Comparison of ENCODE assay signal across 41 cellular contexts in the genomic region with DNA sequence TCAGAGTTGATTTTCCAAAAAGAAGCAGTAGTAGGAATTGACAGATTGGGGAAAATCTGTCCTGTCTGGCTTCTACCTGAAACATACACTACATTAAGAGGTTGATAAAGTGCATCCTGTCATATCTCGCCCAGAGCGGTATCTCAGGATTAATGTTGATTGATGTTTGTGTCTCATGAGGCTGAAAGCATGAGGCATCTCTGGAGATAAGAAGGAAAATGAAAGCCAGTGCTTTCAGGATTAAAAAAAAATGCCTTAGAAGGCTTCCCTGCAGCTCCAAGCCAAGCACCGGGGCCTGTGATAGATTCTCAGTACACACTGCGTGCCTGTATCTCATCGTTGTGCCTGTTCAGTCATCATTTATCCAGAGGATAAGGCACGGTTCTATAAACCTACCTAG. TPM values are rescaled to one million over a fixed set of nuclear protein-coding genes. Genes with fewer than 3 reads are reported as not detected.
"Had no signal": no experiment of that assay in that cellular context is flagged by ENCODE, and none has a peak within 500 bp of the region (broad histone marks: within the 10 kb centered on the region; RNA-seq: fewer than 3 reads in every experiment).

No MANE protein-coding gene starts in this region.

- H3K4me1 ChIP-seq: adrenal gland, ascending aorta, breast epithelium, colonic mucosa, esophagus squamous epithelium, gastroesophageal sphincter had no signal

- H3K4me3 Mint-ChIP-seq: activated B cell treated with CpG ODN at 0.5 μM for 24 hours; activated CD8-positive, alpha-beta T cell treated with anti-CD3 and anti-CD28 coated beads for 36 hours; activated naive CD4-positive, alpha-beta T cell treated with anti-CD3 and anti-CD28 coated beads for 36 hours; activated naive CD4-positive, alpha-beta T cell treated with anti-CD3 and anti-CD28 coated beads, Interleukin-2, amount 50 U/mL, for 24 hours; activated naive CD8-positive, alpha-beta T cell treated with anti-CD3 and anti-CD28 coated beads for 36 hours; activated naive CD8-positive, alpha-beta T cell treated with anti-CD3 and anti-CD28 coated beads, Interleukin-2, amount 50 U/mL, for 24 hours; activated T-helper 1 cell treated with anti-CD3 and anti-CD28 coated beads, Interleukin-12 subunit alpha, Interleukin-12 subunit beta, Interleukin-2, Interleukin-4 antibody, amounts not matched to agents 30 ng/mL and 10 ng/mL and 1 ng/mL, durations not matched to agents 14 hours and 24 hours and 36 hours; brain; T-helper 2 cell treated with Interferon-gamma antibody and Interleukin-4, amounts not matched to agents 5 μg/mL and 100 μg/mL, for 36 hours had no signal

- H3K27me3 ChIP-seq: ascending aorta had no signal

- H3K9me3 ChIP-seq: adrenal gland, ascending aorta, breast epithelium, colonic mucosa, esophagus squamous epithelium had no signal

- ATAC-seq: activated CD4-positive, CD25-positive, alpha-beta regulatory T cell treated with anti-CD3 and anti-CD28 coated beads, Interleukin-2, amount 50 U/mL, for 24 hours; activated CD8-positive, alpha-beta T cell treated with anti-CD3 and anti-CD28 coated beads for 36 hours; activated naive CD8-positive, alpha-beta T cell treated with anti-CD3 and anti-CD28 coated beads, Interleukin-2, amount 50 U/mL, for 24 hours; gastroesophageal sphincter; T-helper 17 cell had no signal

- H3K9me3 Mint-ChIP-seq: activated B cell treated with CpG ODN at 0.5 μM for 24 hours; activated CD8-positive, alpha-beta T cell treated with anti-CD3 and anti-CD28 coated beads for 36 hours; activated naive CD4-positive, alpha-beta T cell treated with anti-CD3 and anti-CD28 coated beads for 36 hours; activated naive CD4-positive, alpha-beta T cell treated with anti-CD3 and anti-CD28 coated beads, Interleukin-2, amount 50 U/mL, for 24 hours; activated naive CD8-positive, alpha-beta T cell treated with anti-CD3 and anti-CD28 coated beads for 36 hours; activated naive CD8-positive, alpha-beta T cell treated with anti-CD3 and anti-CD28 coated beads, Interleukin-2, amount 50 U/mL, for 24 hours; activated T-helper 1 cell treated with anti-CD3 and anti-CD28 coated beads, Interleukin-12 subunit alpha, Interleukin-12 subunit beta, Interleukin-2, Interleukin-4 antibody, amounts not matched to agents 30 ng/mL and 10 ng/mL and 1 ng/mL, durations not matched to agents 14 hours and 24 hours and 36 hours; activated T-helper 2 cell treated with anti-CD3 and anti-CD28 coated beads, Interferon-gamma antibody, Interleukin-2, Interleukin-4, amounts not matched to agents 10 μg/mL and 5 μg/mL and 100 μg/mL, durations not matched to agents 14 hours and 24 hours and 36 hours; T-helper 2 cell treated with Interferon-gamma antibody and Interleukin-4, amounts not matched to agents 5 μg/mL and 100 μg/mL, for 36 hours had no signal

- H3K27ac ChIP-seq: adrenal gland, ascending aorta, breast epithelium, cardiac muscle cell, colonic mucosa, epithelial cell of prostate, esophagus squamous epithelium, gastroesophageal sphincter, WERI-Rb-1 had no signal

- H3K36me3 Mint-ChIP-seq: activated naive CD4-positive, alpha-beta T cell treated with anti-CD3 and anti-CD28 coated beads, Interleukin-2, amount 50 U/mL, for 24 hours; activated naive CD8-positive, alpha-beta T cell treated with anti-CD3 and anti-CD28 coated beads for 36 hours; brain had no signal

- H3K36me3 ChIP-seq: adrenal gland, ascending aorta, breast epithelium, cardiac muscle cell, colonic mucosa, esophagus squamous epithelium, gastroesophageal sphincter, WERI-Rb-1 had no signal

- DNase-seq: activated B cell treated with CpG ODN at 0.5 μM for 24 hours; activated CD4-positive, alpha-beta T cell treated with anti-CD3 and anti-CD28 coated beads for 48 hours; activated CD4-positive, alpha-beta T cell treated with anti-CD3 and anti-CD28 coated beads, Interleukin-2, amount 50 U/mL, for 1 hour; activated CD4-positive, alpha-beta T cell treated with anti-CD3 and anti-CD28 coated beads, Interleukin-2, amount 50 U/mL, for 48 hours; activated CD8-positive, alpha-beta memory T cell treated with anti-CD3 and anti-CD28 coated beads for 24 hours; activated CD8-positive, alpha-beta memory T cell treated with anti-CD3 and anti-CD28 coated beads, Interleukin-2, amount 50 U/mL, for 4 hours; activated CD8-positive, alpha-beta T cell treated with anti-CD3 and anti-CD28 coated beads for 36 hours; activated effector memory CD4-positive, alpha-beta T cell treated with anti-CD3 and anti-CD28 coated beads, Interleukin-2, amount 50 U/mL, for 16 hours; activated naive CD4-positive, alpha-beta T cell treated with anti-CD3 and anti-CD28 coated beads for 36 hours; activated naive CD8-positive, alpha-beta T cell treated with anti-CD3 and anti-CD28 coated beads for 36 hours; activated naive CD8-positive, alpha-beta T cell treated with anti-CD3 and anti-CD28 coated beads, Interleukin-2, amount 50 U/mL, for 24 hours; activated T-cell treated with anti-CD3 and anti-CD28 coated beads, Interleukin-2, amount 50 U/mL, for 1 hour; activated T-cell treated with anti-CD3 and anti-CD28 coated beads, Interleukin-2, amount 50 U/mL, for 48 hours; adrenal gland; central memory CD4-positive, alpha-beta T cell; cerebellar nuclear complex; colonic mucosa; effector CD8-positive, alpha-beta T cell; esophagus squamous epithelium; foreskin melanocyte; T-helper 1 cell; T-helper 17 cell; T1000; WERI-Rb-1 had no signal

- H3K4me3 ChIP-seq: adrenal gland, ascending aorta, breast epithelium, cardiac muscle cell, colonic mucosa, esophagus squamous epithelium, gastroesophageal sphincter had no signal

- H3K27ac Mint-ChIP-seq: activated B cell treated with CpG ODN at 0.5 μM for 24 hours; activated CD8-positive, alpha-beta T cell treated with anti-CD3 and anti-CD28 coated beads for 36 hours; activated naive CD4-positive, alpha-beta T cell treated with anti-CD3 and anti-CD28 coated beads for 36 hours; activated naive CD8-positive, alpha-beta T cell treated with anti-CD3 and anti-CD28 coated beads for 36 hours; activated naive CD8-positive, alpha-beta T cell treated with anti-CD3 and anti-CD28 coated beads, Interleukin-2, amount 50 U/mL, for 24 hours; activated T-helper 1 cell treated with anti-CD3 and anti-CD28 coated beads, Interleukin-12 subunit alpha, Interleukin-12 subunit beta, Interleukin-2, Interleukin-4 antibody, amounts not matched to agents 30 ng/mL and 10 ng/mL and 1 ng/mL, durations not matched to agents 14 hours and 24 hours and 36 hours; activated T-helper 2 cell treated with anti-CD3 and anti-CD28 coated beads, Interferon-gamma antibody, Interleukin-2, Interleukin-4, amounts not matched to agents 10 μg/mL and 5 μg/mL and 100 μg/mL, durations not matched to agents 14 hours and 24 hours and 36 hours; brain; T-helper 17 cell; T-helper 2 cell treated with Interferon-gamma antibody and Interleukin-4, amounts not matched to agents 5 μg/mL and 100 μg/mL, for 36 hours had no signal

- H3K4me1 Mint-ChIP-seq: activated naive CD4-positive, alpha-beta T cell treated with anti-CD3 and anti-CD28 coated beads, Interleukin-2, amount 50 U/mL, for 24 hours; activated naive CD8-positive, alpha-beta T cell treated with anti-CD3 and anti-CD28 coated beads for 36 hours; activated naive CD8-positive, alpha-beta T cell treated with anti-CD3 and anti-CD28 coated beads, Interleukin-2, amount 50 U/mL, for 24 hours; brain had no signal

RNA-seq across cellular contexts. Expression of a gene that starts 26.4 kb away (rescaled TPM):
- total RNA-seq: activated CD8-positive, alpha-beta T cell treated with anti-CD3 and anti-CD28 coated beads for 36 hours; activated naive CD4-positive, alpha-beta T cell treated with anti-CD3 and anti-CD28 coated beads for 36 hours; activated naive CD8-positive, alpha-beta T cell treated with anti-CD3 and anti-CD28 coated beads for 36 hours; activated T-helper 1 cell treated with anti-CD3 and anti-CD28 coated beads, Interleukin-12 subunit alpha, Interleukin-12 subunit beta, Interleukin-2, Interleukin-4 antibody, amounts not matched to agents 30 ng/mL and 10 ng/mL and 1 ng/mL, durations not matched to agents 14 hours and 24 hours and 36 hours; activated T-helper 2 cell treated with anti-CD3 and anti-CD28 coated beads, Interferon-gamma antibody, Interleukin-2, Interleukin-4, amounts not matched to agents 10 μg/mL and 5 μg/mL and 100 μg/mL, durations not matched to agents 14 hours and 24 hours and 36 hours; cardiac muscle cell; dermis microvascular lymphatic vessel endothelial cell; endothelial cell of umbilical vein; fibroblast of lung; fibroblast of villous mesenchyme; glomerular endothelial cell had no signal
- polyA plus RNA-seq: cardiac muscle cell, endothelial cell of umbilical vein, fibroblast of lung had no signal

RNA-seq across cellular contexts. Expression of a gene that starts 57.8 kb away (rescaled TPM):
- total RNA-seq: activated B cell treated with CpG ODN at 0.5 μM for 24 hours; activated CD8-positive, alpha-beta T cell treated with anti-CD3 and anti-CD28 coated beads for 36 hours; activated naive CD4-positive, alpha-beta T cell treated with anti-CD3 and anti-CD28 coated beads for 36 hours; activated naive CD8-positive, alpha-beta T cell treated with anti-CD3 and anti-CD28 coated beads for 36 hours; activated T-helper 1 cell treated with anti-CD3 and anti-CD28 coated beads, Interleukin-12 subunit alpha, Interleukin-12 subunit beta, Interleukin-2, Interleukin-4 antibody, amounts not matched to agents 30 ng/mL and 10 ng/mL and 1 ng/mL, durations not matched to agents 14 hours and 24 hours and 36 hours; activated T-helper 2 cell treated with anti-CD3 and anti-CD28 coated beads, Interferon-gamma antibody, Interleukin-2, Interleukin-4, amounts not matched to agents 10 μg/mL and 5 μg/mL and 100 μg/mL, durations not matched to agents 14 hours and 24 hours and 36 hours; adrenal gland; ascending aorta; breast epithelium; cardiac muscle cell; colonic mucosa; dermis microvascular lymphatic vessel endothelial cell; endothelial cell of umbilical vein; esophagus squamous epithelium; fibroblast of lung; fibroblast of villous mesenchyme; gastroesophageal sphincter; glomerular endothelial cell; T-helper 17 cell had no signal
- polyA plus RNA-seq: adrenal gland, cardiac muscle cell, endothelial cell of umbilical vein, esophagus, fibroblast of lung had no signal
